13 cellular contexts compared by ENCODE assay signal in genomic region chr18:67701-68100, GRCh38. TPM values are rescaled to one million over a fixed set of nuclear protein-coding genes. Genes with fewer than 3 reads are reported as not detected.
"Had no signal": no experiment of that assay in that cellular context is flagged by ENCODE, and none has a peak within 500 bp of the region (broad histone marks: within the 10 kb centered on the region; RNA-seq: fewer than 3 reads in every experiment).

No MANE protein-coding gene starts in this region.

RNA-seq across cellular contexts. Expression of gene TUBB8B, which starts 18.3 kb away (rescaled TPM):
- total RNA-seq: naive thymus-derived CD8-positive, alpha-beta T cell; natural killer cell treated with Interleukin-12 subunit alpha and Interleukin-12 subunit beta and Interleukin-15 and Interleukin-18, amount 100 ng/mL, for 72 hours; neural crest cell; omental fat pad; osteocyte; posterior vena cava; pulmonary artery endothelial cell; right atrium auricular region; sciatic nerve; smooth muscle cell; suprapubic skin; transverse colon; urinary bladder had no signal
- polyA plus RNA-seq: naive thymus-derived CD8-positive, alpha-beta T cell had no signal
